ENCODE assay signal across 1 cellular context in the genomic region with DNA sequence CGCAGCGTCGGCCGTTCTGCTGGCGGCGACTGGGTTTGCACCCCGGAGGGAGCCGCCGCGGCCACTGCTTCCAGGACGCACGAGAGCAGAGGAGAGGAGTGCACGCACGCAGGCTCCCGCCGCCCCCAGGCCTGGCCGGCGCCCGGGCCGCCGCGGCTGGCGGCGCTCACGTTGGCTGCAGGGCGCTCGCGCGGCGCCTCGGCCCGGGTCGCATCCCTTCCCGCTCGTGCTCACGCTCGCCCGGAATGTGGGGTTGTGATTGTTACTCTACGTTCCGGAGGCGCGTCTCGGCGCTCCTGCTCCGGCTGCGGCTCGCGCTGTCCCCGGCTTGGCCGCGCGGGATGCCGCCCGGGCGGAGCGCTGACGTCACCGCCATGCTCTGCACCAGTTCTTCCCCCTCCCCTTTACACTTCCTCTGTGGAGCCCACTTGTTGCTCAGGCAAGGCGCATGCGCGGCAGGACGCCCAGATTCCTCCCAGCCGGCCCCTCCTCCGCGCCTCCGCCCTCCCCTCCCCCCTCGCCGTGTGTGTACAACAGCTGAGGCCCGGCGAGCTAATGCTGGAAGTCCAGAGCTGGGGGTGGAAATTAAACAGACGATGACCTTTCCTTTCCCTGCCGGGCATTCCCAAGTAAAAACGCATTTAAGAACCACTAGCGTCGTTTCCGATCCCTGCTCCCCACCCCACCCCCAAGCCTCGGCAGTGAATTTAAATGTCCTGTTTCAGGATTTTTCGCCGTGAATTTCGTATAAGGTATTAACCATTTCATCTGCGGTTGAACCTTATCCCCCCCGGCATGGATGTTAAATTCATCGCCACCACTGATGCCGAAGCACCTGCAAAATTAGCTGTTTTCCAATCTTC.
TF ChIP-seq lines count a peak whose summit lies in the region.

A gene (minus strand): TSS at position 325 of the 863 bp plus-strand sequence. CDS start 916 bp downstream, outside the sequence.

TF ChIP-seq in WTC11, 78 proteins besides CTCF, POLR2A, EP300 and RAD21 (continued from another document):
- TF ChIP-seq NFE2L1 (CRISPR knock-in tag; IDR thresholded peaks at IDR 0.05), result peak; percentile 74; the same call in 1 of the 2 replicates
- TF ChIP-seq CBFB (CRISPR knock-in tag; IDR thresholded peaks at IDR 0.05; ENCODE audit: low read depth), result 0 out of 2 replicates have a peak, but pooled peaks have one; percentile 73
- TF ChIP-seq, protein P1, sequence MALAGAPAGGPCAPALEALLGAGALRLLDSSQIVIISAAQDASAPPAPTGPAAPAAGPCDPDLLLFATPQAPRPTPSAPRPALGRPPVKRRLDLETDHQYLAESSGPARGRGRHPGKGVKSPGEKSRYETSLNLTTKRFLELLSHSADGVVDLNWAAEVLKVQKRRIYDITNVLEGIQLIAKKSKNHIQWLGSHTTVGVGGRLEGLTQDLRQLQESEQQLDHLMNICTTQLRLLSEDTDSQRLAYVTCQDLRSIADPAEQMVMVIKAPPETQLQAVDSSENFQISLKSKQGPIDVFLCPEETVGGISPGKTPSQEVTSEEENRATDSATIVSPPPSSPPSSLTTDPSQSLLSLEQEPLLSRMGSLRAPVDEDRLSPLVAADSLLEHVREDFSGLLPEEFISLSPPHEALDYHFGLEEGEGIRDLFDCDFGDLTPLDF (CRISPR knock-in tag; IDR thresholded peaks at IDR 0.05), result no peak
- peak; percentile 76; the same call in 1 of the 2 replicates for TF ChIP-seq CREM (CRISPR knock-in tag; IDR thresholded peaks at IDR 0.05)
- TF ChIP-seq, protein P2, sequence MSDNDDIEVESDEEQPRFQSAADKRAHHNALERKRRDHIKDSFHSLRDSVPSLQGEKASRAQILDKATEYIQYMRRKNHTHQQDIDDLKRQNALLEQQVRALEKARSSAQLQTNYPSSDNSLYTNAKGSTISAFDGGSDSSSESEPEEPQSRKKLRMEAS (CRISPR knock-in tag; IDR thresholded peaks at IDR 0.05), result no peak
- TF ChIP-seq MXD4 (CRISPR knock-in tag; IDR thresholded peaks at IDR 0.05; ENCODE audit: borderline replicate concordance), result no peak
- TF ChIP-seq, protein P3, sequence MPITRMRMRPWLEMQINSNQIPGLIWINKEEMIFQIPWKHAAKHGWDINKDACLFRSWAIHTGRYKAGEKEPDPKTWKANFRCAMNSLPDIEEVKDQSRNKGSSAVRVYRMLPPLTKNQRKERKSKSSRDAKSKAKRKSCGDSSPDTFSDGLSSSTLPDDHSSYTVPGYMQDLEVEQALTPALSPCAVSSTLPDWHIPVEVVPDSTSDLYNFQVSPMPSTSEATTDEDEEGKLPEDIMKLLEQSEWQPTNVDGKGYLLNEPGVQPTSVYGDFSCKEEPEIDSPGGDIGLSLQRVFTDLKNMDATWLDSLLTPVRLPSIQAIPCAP (CRISPR knock-in tag; IDR thresholded peaks at IDR 0.05), result no peak
- peak; percentile 54; the same call in 1 of the 2 replicates for TF ChIP-seq SP1 (CRISPR knock-in tag; conservative IDR thresholded peaks at IDR 0.05)
- TF ChIP-seq, protein P4, sequence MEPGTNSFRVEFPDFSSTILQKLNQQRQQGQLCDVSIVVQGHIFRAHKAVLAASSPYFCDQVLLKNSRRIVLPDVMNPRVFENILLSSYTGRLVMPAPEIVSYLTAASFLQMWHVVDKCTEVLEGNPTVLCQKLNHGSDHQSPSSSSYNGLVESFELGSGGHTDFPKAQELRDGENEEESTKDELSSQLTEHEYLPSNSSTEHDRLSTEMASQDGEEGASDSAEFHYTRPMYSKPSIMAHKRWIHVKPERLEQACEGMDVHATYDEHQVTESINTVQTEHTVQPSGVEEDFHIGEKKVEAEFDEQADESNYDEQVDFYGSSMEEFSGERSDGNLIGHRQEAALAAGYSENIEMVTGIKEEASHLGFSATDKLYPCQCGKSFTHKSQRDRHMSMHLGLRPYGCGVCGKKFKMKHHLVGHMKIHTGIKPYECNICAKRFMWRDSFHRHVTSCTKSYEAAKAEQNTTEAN (CRISPR knock-in tag; IDR thresholded peaks at IDR 0.05), result 0 out of 2 replicates have a peak, but pooled peaks have one; percentile 73
- TF ChIP-seq, protein P5, sequence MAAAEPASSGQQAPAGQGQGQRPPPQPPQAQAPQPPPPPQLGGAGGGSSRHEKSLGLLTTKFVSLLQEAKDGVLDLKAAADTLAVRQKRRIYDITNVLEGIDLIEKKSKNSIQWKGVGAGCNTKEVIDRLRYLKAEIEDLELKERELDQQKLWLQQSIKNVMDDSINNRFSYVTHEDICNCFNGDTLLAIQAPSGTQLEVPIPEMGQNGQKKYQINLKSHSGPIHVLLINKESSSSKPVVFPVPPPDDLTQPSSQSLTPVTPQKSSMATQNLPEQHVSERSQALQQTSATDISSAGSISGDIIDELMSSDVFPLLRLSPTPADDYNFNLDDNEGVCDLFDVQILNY (CRISPR knock-in tag; IDR thresholded peaks at IDR 0.05), result peak; percentile 66; the same call in 1 of the 2 replicates
